Comparison of ENCODE assay signal across 1 cellular context in the genomic region with DNA sequence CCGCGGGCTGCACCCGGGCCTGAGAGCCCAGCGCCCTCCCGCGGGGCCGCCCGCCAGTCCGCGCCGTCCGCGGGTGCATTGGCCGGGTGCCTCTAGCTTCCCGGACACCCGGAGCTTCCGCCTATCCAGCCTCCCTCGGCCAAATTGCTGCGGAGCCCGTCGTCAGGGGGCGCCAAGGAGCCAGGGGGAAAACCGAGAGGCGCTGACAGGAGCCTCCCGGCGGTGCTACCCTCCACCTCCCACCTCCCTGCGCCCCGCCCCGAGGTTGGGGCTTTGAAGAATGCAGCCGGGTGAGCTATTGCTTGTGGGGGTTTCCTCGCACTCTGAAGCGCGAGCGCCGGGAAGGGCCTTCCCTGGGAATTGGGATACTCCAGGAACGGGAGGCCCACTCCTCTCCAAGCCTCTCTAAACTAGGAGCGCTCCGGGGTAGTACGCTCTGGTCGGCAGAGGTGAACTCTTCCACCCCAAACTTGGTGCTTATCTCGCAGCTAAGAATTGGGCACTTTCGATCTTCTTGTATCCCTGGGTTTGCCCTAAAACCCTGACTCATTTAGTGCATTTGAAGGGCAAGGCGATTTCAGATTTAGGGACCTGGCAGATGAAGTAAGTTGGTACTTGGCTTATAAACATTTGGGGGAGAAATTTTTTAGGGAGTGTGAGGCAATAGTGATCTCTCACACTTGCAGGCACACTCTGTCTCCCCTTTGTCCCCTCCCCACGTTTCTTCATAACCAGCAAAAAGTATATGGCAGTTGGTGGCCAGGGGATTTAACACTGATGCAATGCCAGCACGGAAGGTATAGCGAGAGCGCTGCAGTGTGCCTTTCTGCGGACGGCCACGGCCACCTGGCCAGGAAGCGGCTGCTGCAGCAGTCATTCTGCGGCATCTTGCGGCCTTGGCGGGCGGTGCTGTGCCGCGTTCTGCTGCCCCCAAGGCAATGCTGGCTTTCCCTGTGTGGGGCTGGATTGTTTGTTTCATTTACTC.
TF ChIP-seq lines count a peak whose summit lies in the region.

No MANE protein-coding gene starts in this region.

TF ChIP-seq in GM12878, 131 proteins besides CTCF, POLR2A, EP300 and RAD21 (continued from another document and continues in another):
- TF ChIP-seq, protein P1, sequence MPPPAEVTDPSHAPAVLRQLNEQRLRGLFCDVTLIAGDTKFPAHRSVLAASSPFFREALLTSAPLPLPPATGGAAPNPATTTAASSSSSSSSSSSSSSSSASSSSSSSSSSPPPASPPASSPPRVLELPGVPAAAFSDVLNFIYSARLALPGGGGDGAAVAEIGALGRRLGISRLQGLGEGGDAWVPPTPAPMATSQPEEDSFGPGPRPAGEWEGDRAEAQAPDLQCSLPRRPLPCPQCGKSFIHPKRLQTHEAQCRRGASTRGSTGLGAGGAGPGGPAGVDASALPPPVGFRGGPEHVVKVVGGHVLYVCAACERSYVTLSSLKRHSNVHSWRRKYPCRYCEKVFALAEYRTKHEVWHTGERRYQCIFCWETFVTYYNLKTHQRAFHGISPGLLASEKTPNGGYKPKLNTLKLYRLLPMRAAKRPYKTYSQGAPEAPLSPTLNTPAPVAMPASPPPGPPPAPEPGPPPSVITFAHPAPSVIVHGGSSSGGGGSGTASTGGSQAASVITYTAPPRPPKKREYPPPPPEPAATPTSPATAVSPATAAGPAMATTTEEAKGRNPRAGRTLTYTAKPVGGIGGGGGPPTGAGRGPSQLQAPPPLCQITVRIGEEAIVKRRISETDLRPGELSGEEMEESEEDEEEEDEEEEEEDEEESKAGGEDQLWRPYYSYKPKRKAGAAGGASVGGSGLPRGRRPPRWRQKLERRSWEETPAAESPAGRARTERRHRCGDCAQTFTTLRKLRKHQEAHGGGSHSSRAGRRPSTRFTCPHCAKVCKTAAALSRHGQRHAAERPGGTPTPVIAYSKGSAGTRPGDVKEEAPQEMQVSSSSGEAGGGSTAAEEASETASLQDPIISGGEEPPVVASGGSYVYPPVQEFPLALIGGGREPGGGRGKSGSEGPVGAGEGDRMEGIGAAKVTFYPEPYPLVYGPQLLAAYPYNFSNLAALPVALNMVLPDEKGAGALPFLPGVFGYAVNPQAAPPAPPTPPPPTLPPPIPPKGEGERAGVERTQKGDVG (CRISPR knock-in tag; IDR thresholded peaks at IDR 0.05): no peak
- TF ChIP-seq, protein P2, sequence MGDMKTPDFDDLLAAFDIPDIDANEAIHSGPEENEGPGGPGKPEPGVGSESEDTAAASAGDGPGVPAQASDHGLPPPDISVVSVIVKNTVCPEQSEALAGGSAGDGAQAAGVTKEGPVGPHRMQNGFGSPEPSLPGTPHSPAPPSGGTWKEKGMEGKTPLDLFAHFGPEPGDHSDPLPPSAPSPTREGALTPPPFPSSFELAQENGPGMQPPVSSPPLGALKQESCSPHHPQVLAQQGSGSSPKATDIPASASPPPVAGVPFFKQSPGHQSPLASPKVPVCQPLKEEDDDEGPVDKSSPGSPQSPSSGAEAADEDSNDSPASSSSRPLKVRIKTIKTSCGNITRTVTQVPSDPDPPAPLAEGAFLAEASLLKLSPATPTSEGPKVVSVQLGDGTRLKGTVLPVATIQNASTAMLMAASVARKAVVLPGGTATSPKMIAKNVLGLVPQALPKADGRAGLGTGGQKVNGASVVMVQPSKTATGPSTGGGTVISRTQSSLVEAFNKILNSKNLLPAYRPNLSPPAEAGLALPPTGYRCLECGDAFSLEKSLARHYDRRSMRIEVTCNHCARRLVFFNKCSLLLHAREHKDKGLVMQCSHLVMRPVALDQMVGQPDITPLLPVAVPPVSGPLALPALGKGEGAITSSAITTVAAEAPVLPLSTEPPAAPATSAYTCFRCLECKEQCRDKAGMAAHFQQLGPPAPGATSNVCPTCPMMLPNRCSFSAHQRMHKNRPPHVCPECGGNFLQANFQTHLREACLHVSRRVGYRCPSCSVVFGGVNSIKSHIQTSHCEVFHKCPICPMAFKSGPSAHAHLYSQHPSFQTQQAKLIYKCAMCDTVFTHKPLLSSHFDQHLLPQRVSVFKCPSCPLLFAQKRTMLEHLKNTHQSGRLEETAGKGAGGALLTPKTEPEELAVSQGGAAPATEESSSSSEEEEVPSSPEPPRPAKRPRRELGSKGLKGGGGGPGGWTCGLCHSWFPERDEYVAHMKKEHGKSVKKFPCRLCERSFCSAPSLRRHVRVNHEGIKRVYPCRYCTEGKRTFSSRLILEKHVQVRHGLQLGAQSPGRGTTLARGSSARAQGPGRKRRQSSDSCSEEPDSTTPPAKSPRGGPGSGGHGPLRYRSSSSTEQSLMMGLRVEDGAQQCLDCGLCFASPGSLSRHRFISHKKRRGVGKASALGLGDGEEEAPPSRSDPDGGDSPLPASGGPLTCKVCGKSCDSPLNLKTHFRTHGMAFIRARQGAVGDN (IDR thresholded peaks at IDR 0.05): peak; percentile 33; the same call in 1 of the 2 replicates
- TF ChIP-seq MYB (IDR thresholded peaks at IDR 0.05; ENCODE audit: borderline replicate concordance, low read depth, low read length) (no peak), BRCA1 (IDR thresholded peaks at IDR 0.05; ENCODE audit: low read depth, low read length) (no peak), SMC3 (IDR thresholded peaks at IDR 0.05; ENCODE audit: borderline replicate concordance, low read length) (peak; percentile 52), SPI1 (IDR thresholded peaks at IDR 0.05; ENCODE audit: borderline replicate concordance, insufficient read depth, low read depth, low read length) (no peak), EZH2 (IDR thresholded peaks at IDR 0.05; ENCODE audit: borderline replicate concordance, control insufficient read depth, low read depth, low read length) (no peak), SMAD5 (IDR thresholded peaks at IDR 0.05; ENCODE audit: low read depth) (no peak), RFX5 (IDR thresholded peaks at IDR 0.05; ENCODE audit: low read depth, low read length) (no peak), TBL1XR1 (IDR thresholded peaks at IDR 0.05; ENCODE audit: low read depth, low read length) (no peak), YY1 (IDR thresholded peaks at IDR 0.05; ENCODE audit: low read depth, low read length) (0 out of 2 replicates have a peak, but pooled peaks have one; percentile 68), PAX8 (IDR thresholded peaks at IDR 0.05) (no peak), MXI1 (IDR thresholded peaks at IDR 0.05; ENCODE audit: low read depth, low read length) (peak; percentile 47; the same call in 1 of the 2 replicates), EED (IDR thresholded peaks at IDR 0.05; ENCODE audit: low read depth) (peak; percentile 85), TCF12 (IDR thresholded peaks at IDR 0.05; ENCODE audit: low read depth, low read length) (peak; percentile 94), IRF4 (IDR thresholded peaks at IDR 0.05; ENCODE audit: low read depth, low read length) (0 out of 2 replicates have a peak, but pooled peaks have one; percentile 14), CEBPB (IDR thresholded peaks at IDR 0.05; ENCODE audit: borderline replicate concordance in 1 of 2, low read depth in 2 of 2, low read length in 2 of 2) (peak in 1 of 2 experiments; percentile 33; a peak in 1 of 4 replicates), RAD51 (IDR thresholded peaks at IDR 0.05) (no peak), HDAC6 (IDR thresholded peaks at IDR 0.05; ENCODE audit: unreplicated experiment) (no peak), ZNF24 (IDR thresholded peaks at IDR 0.05) (peak; percentile 48; the same call in 1 of the 2 replicates), DPF2 (IDR thresholded peaks at IDR 0.05) (no peak; the same call in none of the 2 replicates), BACH1 (IDR thresholded peaks at IDR 0.05; ENCODE audit: borderline replicate concordance) (peak; percentile 20; the same call in 1 of the 2 replicates), NR2C1 (IDR thresholded peaks at IDR 0.05) (no peak), MYC (IDR thresholded peaks at IDR 0.05; ENCODE audit: insufficient read depth, insufficient read length, insufficient replicate concordance, low read length, severe bottlenecking) (no peak), MEF2B (IDR thresholded peaks at IDR 0.05; ENCODE audit: partially characterized antibody, poor library complexity, severe bottlenecking) (no peak), PAX5 (IDR thresholded peaks at IDR 0.05; ENCODE audit: borderline replicate concordance, low read depth, low read length) (peak; percentile 30; the same call in 1 of the 2 replicates)
- TF ChIP-seq, protein P3, sequence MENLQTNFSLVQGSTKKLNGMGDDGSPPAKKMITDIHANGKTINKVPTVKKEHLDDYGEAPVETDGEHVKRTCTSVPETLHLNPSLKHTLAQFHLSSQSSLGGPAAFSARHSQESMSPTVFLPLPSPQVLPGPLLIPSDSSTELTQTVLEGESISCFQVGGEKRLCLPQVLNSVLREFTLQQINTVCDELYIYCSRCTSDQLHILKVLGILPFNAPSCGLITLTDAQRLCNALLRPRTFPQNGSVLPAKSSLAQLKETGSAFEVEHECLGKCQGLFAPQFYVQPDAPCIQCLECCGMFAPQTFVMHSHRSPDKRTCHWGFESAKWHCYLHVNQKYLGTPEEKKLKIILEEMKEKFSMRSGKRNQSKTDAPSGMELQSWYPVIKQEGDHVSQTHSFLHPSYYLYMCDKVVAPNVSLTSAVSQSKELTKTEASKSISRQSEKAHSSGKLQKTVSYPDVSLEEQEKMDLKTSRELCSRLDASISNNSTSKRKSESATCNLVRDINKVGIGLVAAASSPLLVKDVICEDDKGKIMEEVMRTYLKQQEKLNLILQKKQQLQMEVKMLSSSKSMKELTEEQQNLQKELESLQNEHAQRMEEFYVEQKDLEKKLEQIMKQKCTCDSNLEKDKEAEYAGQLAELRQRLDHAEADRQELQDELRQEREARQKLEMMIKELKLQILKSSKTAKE (IDR thresholded peaks at IDR 0.05; ENCODE audit: low read depth, poor library complexity, severe bottlenecking): no peak
- TF ChIP-seq, protein P4, sequence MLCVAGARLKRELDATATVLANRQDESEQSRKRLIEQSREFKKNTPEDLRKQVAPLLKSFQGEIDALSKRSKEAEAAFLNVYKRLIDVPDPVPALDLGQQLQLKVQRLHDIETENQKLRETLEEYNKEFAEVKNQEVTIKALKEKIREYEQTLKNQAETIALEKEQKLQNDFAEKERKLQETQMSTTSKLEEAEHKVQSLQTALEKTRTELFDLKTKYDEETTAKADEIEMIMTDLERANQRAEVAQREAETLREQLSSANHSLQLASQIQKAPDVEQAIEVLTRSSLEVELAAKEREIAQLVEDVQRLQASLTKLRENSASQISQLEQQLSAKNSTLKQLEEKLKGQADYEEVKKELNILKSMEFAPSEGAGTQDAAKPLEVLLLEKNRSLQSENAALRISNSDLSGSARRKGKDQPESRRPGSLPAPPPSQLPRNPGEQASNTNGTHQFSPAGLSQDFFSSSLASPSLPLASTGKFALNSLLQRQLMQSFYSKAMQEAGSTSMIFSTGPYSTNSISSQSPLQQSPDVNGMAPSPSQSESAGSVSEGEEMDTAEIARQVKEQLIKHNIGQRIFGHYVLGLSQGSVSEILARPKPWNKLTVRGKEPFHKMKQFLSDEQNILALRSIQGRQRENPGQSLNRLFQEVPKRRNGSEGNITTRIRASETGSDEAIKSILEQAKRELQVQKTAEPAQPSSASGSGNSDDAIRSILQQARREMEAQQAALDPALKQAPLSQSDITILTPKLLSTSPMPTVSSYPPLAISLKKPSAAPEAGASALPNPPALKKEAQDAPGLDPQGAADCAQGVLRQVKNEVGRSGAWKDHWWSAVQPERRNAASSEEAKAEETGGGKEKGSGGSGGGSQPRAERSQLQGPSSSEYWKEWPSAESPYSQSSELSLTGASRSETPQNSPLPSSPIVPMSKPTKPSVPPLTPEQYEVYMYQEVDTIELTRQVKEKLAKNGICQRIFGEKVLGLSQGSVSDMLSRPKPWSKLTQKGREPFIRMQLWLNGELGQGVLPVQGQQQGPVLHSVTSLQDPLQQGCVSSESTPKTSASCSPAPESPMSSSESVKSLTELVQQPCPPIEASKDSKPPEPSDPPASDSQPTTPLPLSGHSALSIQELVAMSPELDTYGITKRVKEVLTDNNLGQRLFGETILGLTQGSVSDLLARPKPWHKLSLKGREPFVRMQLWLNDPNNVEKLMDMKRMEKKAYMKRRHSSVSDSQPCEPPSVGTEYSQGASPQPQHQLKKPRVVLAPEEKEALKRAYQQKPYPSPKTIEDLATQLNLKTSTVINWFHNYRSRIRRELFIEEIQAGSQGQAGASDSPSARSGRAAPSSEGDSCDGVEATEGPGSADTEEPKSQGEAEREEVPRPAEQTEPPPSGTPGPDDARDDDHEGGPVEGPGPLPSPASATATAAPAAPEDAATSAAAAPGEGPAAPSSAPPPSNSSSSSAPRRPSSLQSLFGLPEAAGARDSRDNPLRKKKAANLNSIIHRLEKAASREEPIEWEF (IDR thresholded peaks at IDR 0.05; ENCODE audit: insufficient replicate concordance, low read depth, low read length): no peak
- TF ChIP-seq, protein P5, sequence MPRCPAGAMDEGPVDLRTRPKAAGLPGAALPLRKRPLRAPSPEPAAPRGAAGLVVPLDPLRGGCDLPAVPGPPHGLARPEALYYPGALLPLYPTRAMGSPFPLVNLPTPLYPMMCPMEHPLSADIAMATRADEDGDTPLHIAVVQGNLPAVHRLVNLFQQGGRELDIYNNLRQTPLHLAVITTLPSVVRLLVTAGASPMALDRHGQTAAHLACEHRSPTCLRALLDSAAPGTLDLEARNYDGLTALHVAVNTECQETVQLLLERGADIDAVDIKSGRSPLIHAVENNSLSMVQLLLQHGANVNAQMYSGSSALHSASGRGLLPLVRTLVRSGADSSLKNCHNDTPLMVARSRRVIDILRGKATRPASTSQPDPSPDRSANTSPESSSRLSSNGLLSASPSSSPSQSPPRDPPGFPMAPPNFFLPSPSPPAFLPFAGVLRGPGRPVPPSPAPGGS (IDR thresholded peaks at IDR 0.05; ENCODE audit: borderline replicate concordance, insufficient read depth, low read depth, low read length, poor library complexity, severe bottlenecking): no peak
- TF ChIP-seq, protein P6, sequence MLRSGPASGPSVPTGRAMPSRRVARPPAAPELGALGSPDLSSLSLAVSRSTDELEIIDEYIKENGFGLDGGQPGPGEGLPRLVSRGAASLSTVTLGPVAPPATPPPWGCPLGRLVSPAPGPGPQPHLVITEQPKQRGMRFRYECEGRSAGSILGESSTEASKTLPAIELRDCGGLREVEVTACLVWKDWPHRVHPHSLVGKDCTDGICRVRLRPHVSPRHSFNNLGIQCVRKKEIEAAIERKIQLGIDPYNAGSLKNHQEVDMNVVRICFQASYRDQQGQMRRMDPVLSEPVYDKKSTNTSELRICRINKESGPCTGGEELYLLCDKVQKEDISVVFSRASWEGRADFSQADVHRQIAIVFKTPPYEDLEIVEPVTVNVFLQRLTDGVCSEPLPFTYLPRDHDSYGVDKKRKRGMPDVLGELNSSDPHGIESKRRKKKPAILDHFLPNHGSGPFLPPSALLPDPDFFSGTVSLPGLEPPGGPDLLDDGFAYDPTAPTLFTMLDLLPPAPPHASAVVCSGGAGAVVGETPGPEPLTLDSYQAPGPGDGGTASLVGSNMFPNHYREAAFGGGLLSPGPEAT (IDR thresholded peaks at IDR 0.05; ENCODE audit: low read depth): peak; percentile 93
- TF ChIP-seq, protein P7, sequence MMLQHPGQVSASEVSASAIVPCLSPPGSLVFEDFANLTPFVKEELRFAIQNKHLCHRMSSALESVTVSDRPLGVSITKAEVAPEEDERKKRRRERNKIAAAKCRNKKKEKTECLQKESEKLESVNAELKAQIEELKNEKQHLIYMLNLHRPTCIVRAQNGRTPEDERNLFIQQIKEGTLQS (IDR thresholded peaks at IDR 0.05; ENCODE audit: borderline replicate concordance, extremely low read depth, low read depth, low read length): no peak
- TF ChIP-seq, protein P8, sequence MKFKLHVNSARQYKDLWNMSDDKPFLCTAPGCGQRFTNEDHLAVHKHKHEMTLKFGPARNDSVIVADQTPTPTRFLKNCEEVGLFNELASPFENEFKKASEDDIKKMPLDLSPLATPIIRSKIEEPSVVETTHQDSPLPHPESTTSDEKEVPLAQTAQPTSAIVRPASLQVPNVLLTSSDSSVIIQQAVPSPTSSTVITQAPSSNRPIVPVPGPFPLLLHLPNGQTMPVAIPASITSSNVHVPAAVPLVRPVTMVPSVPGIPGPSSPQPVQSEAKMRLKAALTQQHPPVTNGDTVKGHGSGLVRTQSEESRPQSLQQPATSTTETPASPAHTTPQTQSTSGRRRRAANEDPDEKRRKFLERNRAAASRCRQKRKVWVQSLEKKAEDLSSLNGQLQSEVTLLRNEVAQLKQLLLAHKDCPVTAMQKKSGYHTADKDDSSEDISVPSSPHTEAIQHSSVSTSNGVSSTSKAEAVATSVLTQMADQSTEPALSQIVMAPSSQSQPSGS (IDR thresholded peaks at IDR 0.05; ENCODE audit: low read length): peak; percentile 64; the same call in 1 of the 2 replicates
